14 cellular contexts compared by ENCODE assay signal in the genomic region with DNA sequence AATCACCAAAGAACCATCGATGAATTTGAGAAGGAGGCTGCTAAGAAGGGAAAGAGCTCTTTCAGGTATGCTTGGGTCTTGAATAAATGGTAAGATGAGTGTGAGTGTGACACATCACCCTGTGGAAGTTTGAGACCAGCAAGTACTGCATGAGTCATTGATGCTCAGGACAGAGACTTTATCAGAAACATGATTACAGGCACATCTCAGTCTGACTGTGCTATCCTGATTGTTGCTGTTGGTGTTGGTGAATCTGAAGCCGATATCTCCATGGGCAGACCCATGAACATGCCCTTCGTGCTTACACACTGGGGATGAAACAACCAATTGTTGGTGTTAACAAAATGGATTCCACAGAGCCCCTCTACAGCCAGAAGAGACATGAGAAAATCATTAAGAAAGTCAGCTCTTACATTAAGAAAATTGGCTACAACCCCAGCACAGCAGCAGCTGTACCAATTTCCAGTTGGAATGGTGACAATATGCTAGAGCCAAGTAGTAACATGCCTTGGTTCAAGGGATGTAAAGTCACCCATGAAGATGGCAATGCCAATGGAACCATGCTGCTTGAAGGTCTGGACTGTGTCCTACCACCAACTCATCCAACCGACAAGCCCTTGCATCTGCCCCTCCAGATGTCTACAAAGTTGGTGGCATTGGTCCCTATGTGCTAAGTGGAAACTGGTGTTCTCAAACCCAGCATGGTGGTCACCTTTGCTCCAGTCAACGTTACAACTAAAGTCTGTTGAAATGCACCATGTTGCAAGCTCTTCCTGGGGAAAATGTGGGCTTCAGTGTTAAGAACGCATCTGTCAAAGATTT. TPM values are rescaled to one million over a fixed set of nuclear protein-coding genes. Genes with fewer than 3 reads are reported as not detected.
DNase-seq lines count a peak whose midpoint lies in the region; FAIRE-seq and TF ChIP-seq lines count a peak whose summit lies in the region.
"Had no signal": no experiment of that assay in that cellular context is flagged by ENCODE, and none has a peak within 500 bp of the region (broad histone marks: within the 10 kb centered on the region; RNA-seq: fewer than 3 reads in every experiment).

No MANE protein-coding gene starts in this region.

- no peak overlapping the region for H3K18ac ChIP-seq in trophoblast cell (ENCODE audit: low read length)

- no peak overlapping the region for H3K4me3 ChIP-seq in bronchial epithelial cell (ENCODE audit: low read depth, low read length)
- no peak overlapping the region for H3K4me3 ChIP-seq in trophoblast cell (ENCODE audit: low read depth, low read length)
- H3K4me3 ChIP-seq: ascending aorta, right atrium auricular region had no signal

- no peak overlapping the region for H3K4ac ChIP-seq in trophoblast cell (ENCODE audit: low read depth, low read length)

- no peak overlapping the region for H2BK12ac ChIP-seq in trophoblast cell (ENCODE audit: low read length)

- H3K27ac ChIP-seq in trophoblast cell (ENCODE audit: low read depth, low read length) = no peak overlapping the region
- H3K27ac ChIP-seq: 22Rv1, ascending aorta, right atrium auricular region had no signal

- no CpG with 5 or more reads among the region's 6 CpGs for WGBS in trophoblast cell (ENCODE audit: extremely low coverage, insufficient coverage, insufficient read length)

- no peak overlapping the region for H3K4me2 ChIP-seq in trophoblast cell (ENCODE audit: low read length)

- H3K23ac ChIP-seq in trophoblast cell (ENCODE audit: low read length) = no peak overlapping the region

- peak; percentile 32 for FAIRE-seq in bronchial epithelial cell (lab: Jason Lieb, UNC)

- no peak overlapping the region for H2BK5ac ChIP-seq in trophoblast cell (ENCODE audit: low read depth, low read length, poor library complexity)

- no peak overlapping the region for H3K9ac ChIP-seq in trophoblast cell (ENCODE audit: low read length)

- H3K36me3 ChIP-seq in bronchial epithelial cell (ENCODE audit: control insufficient read depth, insufficient read depth, low read length) (no peaks in the 10 kb centered on the region), trophoblast cell (ENCODE audit: control insufficient read depth in 1 of 2, insufficient read depth in 2 of 2, low read length in 2 of 2) (no peaks in the 10 kb centered on the region)
- H3K36me3 ChIP-seq: ascending aorta, right atrium auricular region had no signal

- H3K4me1 ChIP-seq in trophoblast cell (ENCODE audit: control insufficient read depth in 1 of 2, insufficient read depth in 2 of 2, low read length in 2 of 2) = no peaks in the 10 kb centered on the region
- H3K4me1 ChIP-seq: ascending aorta had no signal

- H2AFZ ChIP-seq in trophoblast cell (ENCODE audit: insufficient read depth, low read length, poor library complexity) = no peak overlapping the region

- peak; percentile 46 for DNase-seq in DMS 273 (lab: John Stamatoyannopoulos, UW; ENCODE audit: unreplicated experiment)
- no peak for DNase-seq in DMS 273 treated with DMSO at 0.1 percent for 48 hours (lab: John Stamatoyannopoulos, UW)
- peak; percentile 76 for DNase-seq in LHCN-M2 (ENCODE audit: low read depth)
- peak; percentile 88 for DNase-seq in bronchial epithelial cell (ENCODE audit: low read depth)
- peak; percentile 62 to 86 for DNase-seq in trophoblast cell
- no peak for DNase-seq in SKM-1 treated with dmso at 0.1 percent for 144 hours (lab: John Stamatoyannopoulos, UW; ENCODE audit: unreplicated experiment)
- no peak for DNase-seq in cerebellar cortex (ENCODE audit: low spot score)
- DNase-seq in NCI-H2029 treated with DMSO at 0.1 percent for 48 hours (lab: John Stamatoyannopoulos, UW) = no peak
- DNase-seq: activated T-cell treated with anti-CD3 and anti-CD28 coated beads, Interleukin-2, amount 50 U/mL, for 4 hours; naive B cell had no signal

- TF ChIP-seq CTCF in bronchial epithelial cell (IDR thresholded peaks at IDR 0.05; ENCODE audit: insufficient read depth, low read length, severe bottlenecking) = no peak

- no peak overlapping the region for H3K14ac ChIP-seq in trophoblast cell (ENCODE audit: low read length)

- no peaks in the 10 kb centered on the region for H3K79me1 ChIP-seq in trophoblast cell (ENCODE audit: low read length)

- no peak overlapping the region for H2AK5ac ChIP-seq in trophoblast cell (ENCODE audit: low read length)

- H3K9me3 ChIP-seq in trophoblast cell (ENCODE audit: insufficient read depth, low read depth, low read length) = no peaks in the 10 kb centered on the region
- H3K9me3 ChIP-seq: ascending aorta, right atrium auricular region had no signal

- H2BK120ac ChIP-seq in trophoblast cell (ENCODE audit: insufficient read depth, low read length, poor library complexity) = no peak overlapping the region

- no peaks in the 10 kb centered on the region for H3K79me2 ChIP-seq in trophoblast cell (ENCODE audit: control insufficient read depth, insufficient read depth, low read length, poor library complexity)

- H3K27me3 ChIP-seq in bronchial epithelial cell (ENCODE audit: control insufficient read depth, insufficient read depth, low read length) = peaks cover 2% of the 10 kb centered on the region
- H3K27me3 ChIP-seq in trophoblast cell (ENCODE audit: insufficient read depth, low read length) = no peaks in the 10 kb centered on the region
- H3K27me3 ChIP-seq: ascending aorta, right atrium auricular region had no signal

- H4K8ac ChIP-seq in trophoblast cell (ENCODE audit: low read depth, low read length) = no peak overlapping the region

- H4K12ac ChIP-seq in trophoblast cell (ENCODE audit: low read depth, low read length) = no peak overlapping the region

- no peak overlapping the region for H4K91ac ChIP-seq in trophoblast cell (ENCODE audit: low read depth, low read length)

RNA-seq across cellular contexts. Expression of gene TM4SF4, which starts 20.5 kb away (rescaled TPM):
- 0.17 and 0.96 TPM in 2 replicates for total RNA-seq in LHCN-M2 (2014; rRNA removed)
- polyA plus RNA-seq in LHCN-M2 (2012) = 0.28 TPM
- total RNA-seq in bronchial epithelial cell = not detected in 2 replicates
- not detected in 2 replicates for polyA plus RNA-seq in trophoblast cell (2013)
- total RNA-seq: ascending aorta, right atrium auricular region, temporal lobe had no signal

Comparison
In these comparisons a context has a peak if more than half of its experiments do, and no peak if none do; other contexts are left out.
1. DNase-seq: peak in DMS 273 (single experiment), LHCN-M2 (single experiment), bronchial epithelial cell (single experiment) and trophoblast cell (2 of 2); none in DMS 273 treated with DMSO at 0.1 percent for 48 hours (single experiment), SKM-1 treated with dmso at 0.1 percent for 144 hours (single experiment), cerebellar cortex (single experiment) and NCI-H2029 treated with DMSO at 0.1 percent for 48 hours (single experiment).